ENCODE assay signal across 19 cellular contexts in genomic region chr18:6959110-6959509, GRCh38.
"Had no signal": no experiment of that assay in that cellular context is flagged by ENCODE, and none has a peak within 500 bp of the region (broad histone marks: within the 10 kb centered on the region; RNA-seq: fewer than 3 reads in every experiment).

No MANE protein-coding gene starts in this region.

- FAIRE-seq: endothelial cell of umbilical vein, islet of Langerhans had no signal

- ATAC-seq: heart right ventricle; naive thymus-derived CD4-positive, alpha-beta T cell had no signal

- H3K4me1 Mint-ChIP-seq: endodermal cell; naive thymus-derived CD4-positive, alpha-beta T cell had no signal

- H3K36me3 Mint-ChIP-seq: naive thymus-derived CD4-positive, alpha-beta T cell had no signal

- DNase-seq: effector CD4-positive, alpha-beta T cell; endodermal cell; erythroblast; foreskin melanocyte; heart right ventricle; hypothalamus; mammary epithelial cell; naive thymus-derived CD4-positive, alpha-beta T cell; ovary; sigmoid colon; stimulated activated CD4-positive, alpha-beta T cell treated with anti-CD3 and anti-CD28 coated beads, Interleukin-12 subunit alpha, Interleukin-12 subunit beta, amount 100 ng/mL, for 4 hours; stimulated activated naive CD4-positive, alpha-beta T cell treated with Interleukin-2 at 50 U/mL for 16 hours; uterus had no signal

- H3K27me3 Mint-ChIP-seq: naive thymus-derived CD4-positive, alpha-beta T cell; type B pancreatic cell had no signal

- H3K27ac Mint-ChIP-seq: endodermal cell; naive thymus-derived CD4-positive, alpha-beta T cell; type B pancreatic cell had no signal

- H3K27ac ChIP-seq: coronary artery, heart right ventricle, ovary, right atrium auricular region, sigmoid colon, skin epidermis, uterus had no signal

- H3K36me3 ChIP-seq: heart right ventricle, ovary, right atrium auricular region, sigmoid colon, uterus had no signal

- H3K27me3 ChIP-seq: ovary, right atrium auricular region, sigmoid colon, uterus had no signal

- H3K4me3 ChIP-seq: coronary artery, heart right ventricle, ovary, right atrium auricular region, sigmoid colon, skin epidermis, uterus had no signal

- H3K4me3 Mint-ChIP-seq: endodermal cell; naive thymus-derived CD4-positive, alpha-beta T cell; type B pancreatic cell had no signal

- H3K4me1 ChIP-seq: heart right ventricle, right atrium auricular region, sigmoid colon, uterus had no signal

- H3K9me3 ChIP-seq: ovary, sigmoid colon, uterus had no signal

- H3K9me3 Mint-ChIP-seq: type B pancreatic cell had no signal
